8 cellular contexts compared by ENCODE assay signal in genomic region chr13:26253787-26254582, GRCh38. TPM values are rescaled to one million over a fixed set of nuclear protein-coding genes. Genes with fewer than 3 reads are reported as not detected.
DNase-seq lines count a peak whose midpoint lies in the region; ATAC-seq and TF ChIP-seq lines count a peak whose summit lies in the region.

CDK8 (plus strand) TSS chr13:26254129; CDS start chr13:26254642, 513 bp downstream.

- H3K27me3 Mint-ChIP-seq in endothelial cell (ENCODE audit: unreplicated experiment) (peaks cover 1% of the 10 kb centered on the region), mesothelial cell of epicardium (ENCODE audit: low read depth) (no peaks in the 10 kb centered on the region)

- H3K27me3 ChIP-seq in OCI-LY1 (ENCODE audit: insufficient read depth, low read length), result no peaks in the 10 kb centered on the region

- DNase-seq in DMS 273 (lab: John Stamatoyannopoulos, UW; ENCODE audit: unreplicated experiment) (peak; percentile 98), HuH-7 (ENCODE audit: low spot score) (peak; percentile 70), endothelial cell (ENCODE audit: low spot score) (peak; percentile 80), mesothelial cell of epicardium (ENCODE audit: low spot score in 2 of 2, unreplicated experiment in 2 of 2) (peak; percentile 69 to 82)
- DNase-seq in activated CD8-positive, alpha-beta memory T cell treated with anti-CD3 and anti-CD28 coated beads, Interleukin-2, amount 50 U/mL, for 4 hours, result peak; percentile 87
- DNase-seq in stimulated activated CD8-positive, alpha-beta memory T cell treated with anti-CD3 and anti-CD28 coated beads, Interleukin-15, amount 100 ng/mL, for 4 hours (ENCODE audit: low read depth in 2 of 2), result peak; percentile 77 to 80

- H3K27ac Mint-ChIP-seq in endothelial cell (ENCODE audit: unreplicated experiment) (peak within 1 kb of the TSS; percentile 86), mesothelial cell of epicardium (peak within 1 kb of the TSS; percentile 94)

- H3K36me3 Mint-ChIP-seq in endothelial cell (ENCODE audit: low read depth, unreplicated experiment) (no peaks in the 10 kb centered on the region), mesothelial cell of epicardium (no peaks in the 10 kb centered on the region)

- peaks cover 18% of the 10 kb centered on the region for H3K4me1 ChIP-seq in OCI-LY1 (ENCODE audit: insufficient read depth, low read length, severe bottlenecking)

- 0 out of 2 replicates have a peak, but pooled peaks cover 2% of the 10 kb centered on the region for H3K79me2 ChIP-seq in OCI-LY1 (ENCODE audit: insufficient read depth, low read length)

- peaks cover 19% of the 10 kb centered on the region for H3K4me1 Mint-ChIP-seq in endothelial cell (ENCODE audit: unreplicated experiment)
- peaks cover 34% of the 10 kb centered on the region for H3K4me1 Mint-ChIP-seq in mesothelial cell of epicardium

- peak within 1 kb of the TSS; percentile 66 for H3K4me3 ChIP-seq in OCI-LY1 (ENCODE audit: low read depth, low read length, poor library complexity, severe bottlenecking)

- H2AFZ ChIP-seq in OCI-LY1 (ENCODE audit: low read length), result 0 out of 2 replicates have a peak within 1 kb of the TSS, but pooled peaks have one; percentile 43

- H3K9me3 Mint-ChIP-seq in endothelial cell (ENCODE audit: unreplicated experiment) (no peaks in the 10 kb centered on the region), mesothelial cell of epicardium (no peaks in the 10 kb centered on the region)

- H3K4me2 ChIP-seq in OCI-LY1 (ENCODE audit: low read length), result peak within 1 kb of the TSS; percentile 97

- H3F3A ChIP-seq in OCI-LY1 (ENCODE audit: insufficient read depth, low read length), result no peaks in the 10 kb centered on the region

- no peaks in the 10 kb centered on the region for H4K20me1 ChIP-seq in OCI-LY1 (ENCODE audit: insufficient read depth, low read length)

- TF ChIP-seq CTCF in OCI-LY1 (IDR thresholded peaks at IDR 0.05; ENCODE audit: low read length), result no peak
- no peak for TF ChIP-seq CTCF in endothelial cell (IDR thresholded peaks at IDR 0.05; ENCODE audit: unreplicated experiment)
- no peak for TF ChIP-seq CTCF in mesothelial cell of epicardium (IDR thresholded peaks at IDR 0.05; ENCODE audit: unreplicated experiment)

- ATAC-seq in GM21526 (IDR thresholded peaks at IDR 0.05; ENCODE audit: low FRiP score, unreplicated experiment), result peak; percentile 81

- no peaks in the 10 kb centered on the region for H3K9me3 ChIP-seq in OCI-LY1 (ENCODE audit: low read length)

- peak within 1 kb of the TSS; percentile 67 for H3K9ac ChIP-seq in OCI-LY1 (ENCODE audit: low read length)

- H3K27ac ChIP-seq in OCI-LY1 (ENCODE audit: low read depth, low read length, poor library complexity, severe bottlenecking), result peak within 1 kb of the TSS; percentile 48

- H3K9me2 ChIP-seq in OCI-LY1 (ENCODE audit: low read depth, low read length), result no peaks in the 10 kb centered on the region

- H3K36me3 ChIP-seq in OCI-LY1 (ENCODE audit: insufficient read depth, low read length), result no peaks in the 10 kb centered on the region

- H3K4me3 Mint-ChIP-seq in endothelial cell (ENCODE audit: unreplicated experiment) (peak within 1 kb of the TSS; percentile 98), mesothelial cell of epicardium (peak within 1 kb of the TSS; percentile 92)

RNA-seq across cellular contexts. Expression of gene CDK8, which starts in this region (rescaled TPM):
- total RNA-seq in endothelial cell (ENCODE audit: unreplicated experiment), result 18.1 TPM
- total RNA-seq in mesothelial cell of epicardium, result 25.3 to 26.3 TPM (median 25.6 TPM) in 3 replicates

Comparison
In these comparisons a context has a peak if more than half of its experiments do, and no peak if none do; other contexts are left out.
1. Peak in every context shown above with its lines: DNase-seq, ATAC-seq, H3K4me3 ChIP-seq and H3K27ac ChIP-seq.